ENCODE assay signal across 14 cellular contexts in the genomic region with DNA sequence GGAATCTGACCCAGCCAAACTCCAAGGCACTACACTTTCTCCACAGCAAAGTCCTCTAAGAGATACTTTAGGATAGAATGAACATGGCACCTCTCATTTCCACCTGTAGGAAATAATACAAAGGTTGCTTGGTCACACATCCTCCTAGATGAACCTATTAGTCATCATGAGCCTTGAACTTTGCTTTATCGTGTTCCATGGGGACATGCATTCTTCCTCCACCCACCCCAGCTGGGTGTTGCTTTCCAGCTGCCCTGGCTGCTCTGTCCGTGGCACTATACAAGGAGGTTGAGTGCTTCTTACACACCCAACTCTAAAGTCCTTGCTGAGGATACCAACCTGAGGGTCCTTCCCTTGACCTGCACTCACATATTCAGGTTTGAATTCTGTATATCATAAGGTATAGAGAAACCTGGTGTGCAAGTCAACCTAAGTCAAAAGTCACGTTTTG.
"Had no signal": no experiment of that assay in that cellular context is flagged by ENCODE, and none has a peak within 500 bp of the region (broad histone marks: within the 10 kb centered on the region; RNA-seq: fewer than 3 reads in every experiment).

No MANE protein-coding gene starts in this region.

- H3K27ac Mint-ChIP-seq: activated B cell treated with CpG ODN at 0.5 μM for 24 hours; activated CD4-positive, alpha-beta T cell treated with anti-CD3 and anti-CD28 coated beads, Interleukin-2, amount 10 ng/mL, durations not matched to agents 24 days and 14 days; activated naive CD4-positive, alpha-beta T cell treated with anti-CD3 and anti-CD28 coated beads, Interleukin-2, amount 10 ng/mL, durations not matched to agents 7 days and 5 days; dendritic cell treated with granulocyte-macrophage colony-stimulating factor and Interleukin-4, amounts not matched to agents 40 ng/mL and 50 ng/mL, for 4 days; immature natural killer cell had no signal

- H3K4me3 Mint-ChIP-seq: activated B cell treated with CpG ODN at 0.5 μM for 24 hours; activated CD4-positive, alpha-beta T cell treated with anti-CD3 and anti-CD28 coated beads, Interleukin-2, amount 10 ng/mL, durations not matched to agents 24 days and 14 days; activated naive CD4-positive, alpha-beta T cell treated with anti-CD3 and anti-CD28 coated beads, Interleukin-2, amount 10 ng/mL, durations not matched to agents 7 days and 5 days; dendritic cell treated with granulocyte-macrophage colony-stimulating factor and Interleukin-4, amounts not matched to agents 40 ng/mL and 50 ng/mL, for 4 days; immature natural killer cell had no signal

- ATAC-seq: body of pancreas; left cardiac atrium; stimulated activated naive CD8-positive, alpha-beta T cell treated with anti-CD3 and anti-CD28 coated beads, Interleukin-15, Interleukin-2, amounts not matched to agents 100 U/mL and 50 U/mL, for 24 hours had no signal

- FAIRE-seq: urothelium cell line had no signal

- H3K27ac ChIP-seq: adrenal gland, body of pancreas had no signal

- H3K27me3 ChIP-seq: adrenal gland, body of pancreas had no signal

- H3K4me3 ChIP-seq: adrenal gland, body of pancreas had no signal

- H3K9me3 ChIP-seq: adrenal gland, body of pancreas had no signal

- H3K36me3 ChIP-seq: adrenal gland had no signal

- H3K27me3 Mint-ChIP-seq: activated naive CD4-positive, alpha-beta T cell treated with anti-CD3 and anti-CD28 coated beads, Interleukin-2, amount 10 ng/mL, durations not matched to agents 7 days and 5 days; dendritic cell treated with granulocyte-macrophage colony-stimulating factor and Interleukin-4, amounts not matched to agents 40 ng/mL and 50 ng/mL, for 4 days had no signal

- DNase-seq: activated B cell treated with CpG ODN at 0.5 μM for 24 hours; activated CD4-positive, alpha-beta T cell treated with anti-CD3 and anti-CD28 coated beads, Interleukin-2, amount 10 ng/mL, durations not matched to agents 24 days and 14 days; activated CD8-positive, alpha-beta memory T cell treated with anti-CD3 and anti-CD28 coated beads for 24 hours; activated naive CD4-positive, alpha-beta T cell treated with anti-CD3 and anti-CD28 coated beads, Interleukin-2, amount 10 ng/mL, durations not matched to agents 7 days and 5 days; adrenal gland; body of pancreas; erythroblast; immature natural killer cell; left cardiac atrium; stimulated activated CD4-positive, alpha-beta T cell treated with anti-CD3 and anti-CD28 coated beads, Interleukin-4, amount 100 ng/mL, for 1 hour; stimulated activated CD8-positive, alpha-beta memory T cell treated with anti-CD3 and anti-CD28 coated beads, Interleukin-4, amount 100 ng/mL, for 48 hours; stimulated activated naive CD8-positive, alpha-beta T cell treated with anti-CD3 and anti-CD28 coated beads, Interleukin-15, Interleukin-2, amounts not matched to agents 100 U/mL and 50 U/mL, for 24 hours had no signal

- H3K9me3 Mint-ChIP-seq: activated B cell treated with CpG ODN at 0.5 μM for 24 hours; activated CD4-positive, alpha-beta T cell treated with anti-CD3 and anti-CD28 coated beads, Interleukin-2, amount 10 ng/mL, durations not matched to agents 24 days and 14 days; activated naive CD4-positive, alpha-beta T cell treated with anti-CD3 and anti-CD28 coated beads, Interleukin-2, amount 10 ng/mL, durations not matched to agents 7 days and 5 days; dendritic cell treated with granulocyte-macrophage colony-stimulating factor and Interleukin-4, amounts not matched to agents 40 ng/mL and 50 ng/mL, for 4 days; immature natural killer cell had no signal

- H3K36me3 Mint-ChIP-seq: immature natural killer cell had no signal
